21 cellular contexts compared by ENCODE assay signal in genomic region chr1:222021124-222021523, GRCh38.
"Had no signal": no experiment of that assay in that cellular context is flagged by ENCODE, and none has a peak within 500 bp of the region (broad histone marks: within the 10 kb centered on the region; RNA-seq: fewer than 3 reads in every experiment).

No MANE protein-coding gene starts in this region.

- H3K4me3 Mint-ChIP-seq: activated CD4-positive, alpha-beta memory T cell treated with anti-CD3 and anti-CD28 coated beads for 36 hours; activated naive CD4-positive, alpha-beta T cell treated with anti-CD3 and anti-CD28 coated beads, Interleukin-2, amount 10 ng/mL, durations not matched to agents 7 days and 5 days; activated T-cell treated with anti-CD3 and anti-CD28 coated beads, Interleukin-2, amount 50 U/mL, for 72 hours; brain; effector memory CD8-positive, alpha-beta T cell; naive thymus-derived CD8-positive, alpha-beta T cell; T-helper 1 cell treated with Interleukin-12 subunit alpha and Interleukin-12 subunit beta and Interleukin-4 antibody, amounts not matched to agents 30 μg/mL and 1 μg/mL, for 36 hours had no signal

- H3K4me1 ChIP-seq: upper lobe of right lung had no signal

- H3K27me3 ChIP-seq: heart right ventricle, thyroid gland, upper lobe of right lung had no signal

- H3K27me3 Mint-ChIP-seq: activated CD4-positive, alpha-beta memory T cell treated with anti-CD3 and anti-CD28 coated beads for 36 hours; activated naive CD4-positive, alpha-beta T cell treated with anti-CD3 and anti-CD28 coated beads, Interleukin-2, amount 10 ng/mL, durations not matched to agents 7 days and 5 days had no signal

- DNase-seq: activated CD4-positive, alpha-beta memory T cell treated with anti-CD3 and anti-CD28 coated beads for 36 hours; activated CD4-positive, alpha-beta T cell treated with anti-CD3 and anti-CD28 coated beads for 48 hours; activated CD4-positive, CD25-positive, alpha-beta regulatory T cell; activated effector memory CD4-positive, alpha-beta T cell treated with Interleukin-2 at 50 U/mL for 16 hours; activated naive CD4-positive, alpha-beta T cell treated with anti-CD3 and anti-CD28 coated beads, Interleukin-2, amount 10 ng/mL, durations not matched to agents 7 days and 5 days; activated T-cell treated with anti-CD3 and anti-CD28 coated beads, Interleukin-2, amount 50 U/mL, for 72 hours; central memory CD4-positive, alpha-beta T cell; effector memory CD8-positive, alpha-beta T cell; heart right ventricle; islet precursor cell; naive thymus-derived CD8-positive, alpha-beta T cell; stimulated activated CD4-positive, alpha-beta T cell treated with anti-CD3 and anti-CD28 coated beads, Interleukin-4, amount 100 ng/mL, for 24 hours; stimulated activated naive CD8-positive, alpha-beta T cell treated with anti-CD3 and anti-CD28 coated beads, Interleukin-15, Interleukin-2, amounts not matched to agents 100 U/mL and 50 U/mL, for 24 hours; T1000; thyroid gland; upper lobe of right lung had no signal

- H3K4me3 ChIP-seq: heart right ventricle, lung, thyroid gland, upper lobe of right lung had no signal

- H3K9me3 ChIP-seq: heart right ventricle, thyroid gland, upper lobe of right lung had no signal

- H3K36me3 ChIP-seq: heart right ventricle, thyroid gland, upper lobe of right lung had no signal

- ATAC-seq: activated T-cell treated with anti-CD3 and anti-CD28 coated beads, Interleukin-2, amount 50 U/mL, for 72 hours; effector memory CD8-positive, alpha-beta T cell; esophagus mucosa; naive thymus-derived CD8-positive, alpha-beta T cell; stimulated activated naive CD8-positive, alpha-beta T cell treated with anti-CD3 and anti-CD28 coated beads, Interleukin-15, Interleukin-2, amounts not matched to agents 100 U/mL and 50 U/mL, for 24 hours; upper lobe of right lung had no signal

- H3K27ac Mint-ChIP-seq: activated CD4-positive, alpha-beta memory T cell treated with anti-CD3 and anti-CD28 coated beads for 36 hours; activated naive CD4-positive, alpha-beta T cell treated with anti-CD3 and anti-CD28 coated beads, Interleukin-2, amount 10 ng/mL, durations not matched to agents 7 days and 5 days; activated T-cell treated with anti-CD3 and anti-CD28 coated beads, Interleukin-2, amount 50 U/mL, for 72 hours; brain; effector memory CD8-positive, alpha-beta T cell; naive thymus-derived CD8-positive, alpha-beta T cell; progenitor cell of endocrine pancreas; T-helper 1 cell treated with Interleukin-12 subunit alpha and Interleukin-12 subunit beta and Interleukin-4 antibody, amounts not matched to agents 30 μg/mL and 1 μg/mL, for 36 hours had no signal

- H3K27ac ChIP-seq: thyroid gland, upper lobe of right lung had no signal

- H3K36me3 Mint-ChIP-seq: activated CD4-positive, alpha-beta memory T cell treated with anti-CD3 and anti-CD28 coated beads for 36 hours; activated naive CD4-positive, alpha-beta T cell treated with anti-CD3 and anti-CD28 coated beads, Interleukin-2, amount 10 ng/mL, durations not matched to agents 7 days and 5 days; brain; naive thymus-derived CD8-positive, alpha-beta T cell had no signal

- H3K9me3 Mint-ChIP-seq: activated CD4-positive, alpha-beta memory T cell treated with anti-CD3 and anti-CD28 coated beads for 36 hours; activated naive CD4-positive, alpha-beta T cell treated with anti-CD3 and anti-CD28 coated beads, Interleukin-2, amount 10 ng/mL, durations not matched to agents 7 days and 5 days; effector memory CD8-positive, alpha-beta T cell; naive thymus-derived CD8-positive, alpha-beta T cell; T-helper 1 cell treated with Interleukin-12 subunit alpha and Interleukin-12 subunit beta and Interleukin-4 antibody, amounts not matched to agents 30 μg/mL and 1 μg/mL, for 36 hours had no signal

- H3K4me1 Mint-ChIP-seq: activated naive CD4-positive, alpha-beta T cell treated with anti-CD3 and anti-CD28 coated beads, Interleukin-2, amount 10 ng/mL, durations not matched to agents 7 days and 5 days; naive thymus-derived CD8-positive, alpha-beta T cell had no signal
